In the genomic region with DNA sequence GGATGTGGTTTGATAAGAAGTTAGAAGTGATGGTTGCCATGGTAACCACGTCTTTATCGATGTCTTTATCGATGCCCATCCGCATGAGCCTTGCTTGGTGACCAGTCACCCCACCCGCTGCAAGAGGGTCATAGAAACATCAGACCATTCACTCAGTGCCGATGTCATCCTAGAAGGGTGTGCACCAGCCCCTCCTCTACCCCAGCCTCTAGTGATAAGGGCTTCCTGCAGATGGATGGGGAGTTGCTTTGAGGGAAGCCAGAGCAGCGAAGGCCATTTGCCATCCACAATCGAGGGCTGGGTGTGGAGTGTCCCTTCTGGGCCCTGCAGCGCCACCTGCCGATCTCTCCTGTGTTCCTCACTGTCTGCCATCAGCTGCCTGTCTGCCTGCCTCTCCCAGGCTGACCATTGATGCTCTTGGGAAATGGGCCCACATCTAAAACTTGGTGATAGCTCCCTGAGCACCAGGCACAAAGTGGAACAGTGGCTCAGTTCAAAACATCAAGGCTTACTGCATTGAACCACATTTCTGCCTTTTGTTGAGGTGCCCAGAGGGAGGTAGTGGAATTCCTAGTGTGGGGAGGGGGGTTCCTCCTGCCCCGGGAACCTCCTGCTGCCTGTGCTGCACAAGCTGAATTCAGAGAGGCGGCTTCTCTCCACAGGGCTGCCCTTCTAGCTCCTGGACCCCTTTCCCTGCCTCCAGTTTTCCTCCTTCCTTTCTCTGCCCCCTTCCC, we compare ENCODE assay signal across 1 cellular context.
TF ChIP-seq lines count a peak whose summit lies in the region.

No MANE protein-coding gene starts in this region.

TF ChIP-seq in GM12878, 131 proteins besides CTCF, POLR2A, EP300 and RAD21 (continued from another document):
- TF ChIP-seq POLR2AphosphoS2 (IDR thresholded peaks at IDR 0.05; ENCODE audit: low read depth, low read length) = no peak
- no peak for TF ChIP-seq TBL1XR1 (IDR thresholded peaks at IDR 0.05; ENCODE audit: low read depth, low read length)
- TF ChIP-seq EZH2 (IDR thresholded peaks at IDR 0.05; ENCODE audit: borderline replicate concordance, control insufficient read depth, low read depth, low read length) = no peak
- no peak for TF ChIP-seq IRF3 (IDR thresholded peaks at IDR 0.05)
- TF ChIP-seq ASH2L (IDR thresholded peaks at IDR 0.05; ENCODE audit: borderline replicate concordance, low read depth) = no peak
- peak; percentile 29; the same call in 1 of the 2 replicates for TF ChIP-seq SMC3 (IDR thresholded peaks at IDR 0.05; ENCODE audit: borderline replicate concordance, low read length)
- no peak for TF ChIP-seq RB1 (IDR thresholded peaks at IDR 0.05; ENCODE audit: borderline replicate concordance)
